In genomic region chr3:112822116-112823055, GRCh38 we compare ENCODE assay signal across 31 cellular contexts. TPM values are rescaled to one million over a fixed set of nuclear protein-coding genes. Genes with fewer than 3 reads are reported as not detected.
DNase-seq lines count a peak whose midpoint lies in the region; ATAC-seq, FAIRE-seq and TF ChIP-seq lines count a peak whose summit lies in the region.
"Had no signal": no experiment of that assay in that cellular context is flagged by ENCODE, and none has a peak within 500 bp of the region (broad histone marks: within the 10 kb centered on the region; RNA-seq: fewer than 3 reads in every experiment).

No MANE protein-coding gene starts in this region.

- H3K4me1 ChIP-seq in K562 (replicated peaks in 1 of 2; ENCODE audit: control insufficient read depth in 2 of 2, insufficient read depth in 2 of 2, low read length in 2 of 2) (no peaks in the 10 kb centered on the region), GM23248 (ENCODE audit: insufficient read depth) (peaks cover 13% of the 10 kb centered on the region; the same call in 1 of the 2 replicates), GM23338 (ENCODE audit: insufficient read depth) (no peaks in the 10 kb centered on the region; the same call in 1 of the 2 replicates)
- H3K4me1 ChIP-seq: ascending aorta, tibial artery had no signal

- no peak for ATAC-seq in K562
- ATAC-seq in left lobe of liver, result peak; percentile 44
- no peak for ATAC-seq in GM23338
- ATAC-seq: activated CD8-positive, alpha-beta memory T cell treated with anti-CD3 and anti-CD28 coated beads, Interleukin-2, amount 10 ng/mL, durations not matched to agents 7 days and 5 days; CD8-positive, alpha-beta T cell; right cardiac atrium; stimulated activated naive CD8-positive, alpha-beta T cell treated with anti-CD3 and anti-CD28 coated beads, Interleukin-15, amount 100 ng/mL, for 72 hours had no signal

- no peak for TF ChIP-seq EP300 in K562 (IDR thresholded peaks at IDR 0.05; ENCODE audit: low read length)

- no peak for TF ChIP-seq CTCF in AG10803 (conservative IDR thresholded peaks at IDR 0.05; ENCODE audit: low read length)
- no peak for TF ChIP-seq CTCF in K562 (IDR thresholded peaks at IDR 0.05 in 2 of 3, conservative IDR thresholded peaks at IDR 0.05 in 1 of 3; ENCODE audit: insufficient read depth in 2 of 3, low read depth in 1 of 3, low read length in 3 of 3)
- TF ChIP-seq CTCF in GM23338 (conservative IDR thresholded peaks at IDR 0.05; ENCODE audit: low read depth in 2 of 2), result no peak

- H3K9me2 ChIP-seq in GM23248 (ENCODE audit: insufficient read depth) (no peaks in the 10 kb centered on the region), GM23338 (ENCODE audit: insufficient read depth) (no peaks in the 10 kb centered on the region)

- H3K27me3 ChIP-seq in K562 (ENCODE audit: control insufficient read depth in 2 of 2, insufficient read depth in 2 of 2, low read length in 2 of 2) (no peaks in the 10 kb centered on the region), GM23248 (replicated peaks; ENCODE audit: insufficient read depth) (no peaks in the 10 kb centered on the region), GM23338 (ENCODE audit: insufficient read depth) (no peaks in the 10 kb centered on the region)
- H3K27me3 ChIP-seq: ascending aorta, SJSA1, tibial artery had no signal

- H2AFZ ChIP-seq in K562 (ENCODE audit: low read depth, low read length) (no peak overlapping the region), GM23248 (no peak overlapping the region), GM23338 (no peak overlapping the region)

- in situ Hi-C loops in K562 (cut with MboI) (no loop called here), GM23248 (cut with MboI) (no loop called here)

- no peak for FAIRE-seq in K562 (lab: Jason Lieb, UNC)
- FAIRE-seq in GM19239 (lab: Jason Lieb, UNC), result no peak
- FAIRE-seq: frontal cortex, GM12891, keratinocyte had no signal

- CTCF ChIA-PET in K562 (lab: Yijun Ruan, JAX; ENCODE audit: low intra/inter-chr PET ratio), result no interaction called here

- POLR2A ChIA-PET in K562 (lab: Yijun Ruan, JAX), result no interaction called here

- H3K27ac ChIP-seq in K562 (ENCODE audit: extremely low read depth, low read depth, low read length) (no peak overlapping the region), GM23248 (no peak overlapping the region), GM23338 (ENCODE audit: low read depth) (no peak overlapping the region)
- H3K27ac ChIP-seq: ascending aorta, KMS-11, SJSA1, tibial artery, VCaP had no signal

- intact Hi-C loops in K562 (cut with micrococcal nuclease), result no loop called here

- H3K9me3 Mint-ChIP-seq in GM23338, result peaks cover 4% of the 10 kb centered on the region; the same call in 1 of the 3 replicates
- H3K9me3 Mint-ChIP-seq: activated naive CD4-positive, alpha-beta T cell treated with anti-CD3 and anti-CD28 coated beads, Interleukin-2, amount 50 U/mL, for 24 hours; CD8-positive, alpha-beta T cell; stimulated activated naive CD8-positive, alpha-beta T cell treated with anti-CD3 and anti-CD28 coated beads, Interleukin-15, amount 100 ng/mL, for 72 hours had no signal

- TF ChIP-seq POLR2A in K562 (conservative IDR thresholded peaks at IDR 0.05), result no peak

- H3K79me2 ChIP-seq in K562 (ENCODE audit: control insufficient read depth, insufficient read depth, low read length), result no peaks in the 10 kb centered on the region
- H3K79me2 ChIP-seq in GM23248 (ENCODE audit: insufficient read depth), result no peaks in the 10 kb centered on the region
- no peaks in the 10 kb centered on the region for H3K79me2 ChIP-seq in GM23338 (replicated peaks; ENCODE audit: insufficient read depth)

- H3K9me3 ChIP-seq in K562 (replicated peaks; ENCODE audit: control insufficient read depth, insufficient read depth, low read depth, low read length), result 0 out of 2 replicates have a peak, but pooled peaks cover 2% of the 10 kb centered on the region
- no peaks in the 10 kb centered on the region for H3K9me3 ChIP-seq in GM23248 (ENCODE audit: low read depth)
- H3K9me3 ChIP-seq: ascending aorta, SJSA1, tibial artery had no signal

- no peak overlapping the region for H3K4me3 Mint-ChIP-seq in GM23338
- H3K4me3 Mint-ChIP-seq: activated CD4-positive, alpha-beta T cell treated with anti-CD3 and anti-CD28 coated beads, Interleukin-2, amount 10 ng/mL, durations not matched to agents 24 days and 14 days; activated CD8-positive, alpha-beta memory T cell treated with anti-CD3 and anti-CD28 coated beads, Interleukin-2, amount 10 ng/mL, durations not matched to agents 7 days and 5 days; activated naive CD4-positive, alpha-beta T cell treated with anti-CD3 and anti-CD28 coated beads, Interleukin-2, amount 50 U/mL, for 24 hours; CD8-positive, alpha-beta T cell; stimulated activated naive CD8-positive, alpha-beta T cell treated with anti-CD3 and anti-CD28 coated beads, Interleukin-15, amount 100 ng/mL, for 72 hours had no signal

- no peaks in the 10 kb centered on the region for H3K36me3 Mint-ChIP-seq in GM23338 (ENCODE audit: low read depth)
- H3K36me3 Mint-ChIP-seq: activated naive CD4-positive, alpha-beta T cell treated with anti-CD3 and anti-CD28 coated beads, Interleukin-2, amount 50 U/mL, for 24 hours; CD8-positive, alpha-beta T cell; naive B cell had no signal

- BruUV-seq in K562 (replicated peaks; lab: Mats Ljungman, UMichigan), result no TSS peak

- H3K4me3 ChIP-seq in AG10803 (ENCODE audit: low read length) (no peak overlapping the region), K562 (no peak overlapping the region), GM23248 (no peak overlapping the region), GM23338 (no peak overlapping the region)
- H3K4me3 ChIP-seq: ascending aorta, SJSA1, tibial artery had no signal

- no peak overlapping the region for H3K27ac Mint-ChIP-seq in GM23338
- H3K27ac Mint-ChIP-seq: activated CD4-positive, alpha-beta T cell treated with anti-CD3 and anti-CD28 coated beads, Interleukin-2, amount 10 ng/mL, durations not matched to agents 24 days and 14 days; activated CD8-positive, alpha-beta memory T cell treated with anti-CD3 and anti-CD28 coated beads, Interleukin-2, amount 10 ng/mL, durations not matched to agents 7 days and 5 days; activated naive CD4-positive, alpha-beta T cell treated with anti-CD3 and anti-CD28 coated beads, Interleukin-2, amount 50 U/mL, for 24 hours; CD8-positive, alpha-beta T cell; memory B cell; stimulated activated naive CD8-positive, alpha-beta T cell treated with anti-CD3 and anti-CD28 coated beads, Interleukin-15, amount 100 ng/mL, for 72 hours had no signal

- H3K27me3 Mint-ChIP-seq in GM23338 (ENCODE audit: insufficient read depth, low read depth, poor library complexity), result no peaks in the 10 kb centered on the region
- H3K27me3 Mint-ChIP-seq: activated naive CD4-positive, alpha-beta T cell treated with anti-CD3 and anti-CD28 coated beads, Interleukin-2, amount 50 U/mL, for 24 hours; memory B cell; naive B cell; stimulated activated naive CD8-positive, alpha-beta T cell treated with anti-CD3 and anti-CD28 coated beads, Interleukin-15, amount 100 ng/mL, for 72 hours had no signal

- no peaks in the 10 kb centered on the region for H3K4me1 Mint-ChIP-seq in GM23338
- H3K4me1 Mint-ChIP-seq: activated CD8-positive, alpha-beta memory T cell treated with anti-CD3 and anti-CD28 coated beads, Interleukin-2, amount 10 ng/mL, durations not matched to agents 7 days and 5 days; activated naive CD4-positive, alpha-beta T cell treated with anti-CD3 and anti-CD28 coated beads, Interleukin-2, amount 50 U/mL, for 24 hours; stimulated activated naive CD8-positive, alpha-beta T cell treated with anti-CD3 and anti-CD28 coated beads, Interleukin-15, amount 100 ng/mL, for 72 hours had no signal

- H3K4me2 ChIP-seq in K562 (ENCODE audit: insufficient read depth, low read length) (no peak overlapping the region), GM23248 (ENCODE audit: unreplicated experiment) (no peak overlapping the region), GM23338 (no peak overlapping the region)
- H3K4me2 ChIP-seq: KMS-11 had no signal

- TF ChIP-seq RAD21 in K562 (CRISPR knock-in tag; conservative IDR thresholded peaks at IDR 0.05 in 1 of 2, IDR thresholded peaks at IDR 0.05 in 1 of 2), result no peak

- H3K9ac ChIP-seq in K562 (ENCODE audit: insufficient read depth in 1 of 2, low read depth in 2 of 2, low read length in 2 of 2), result no peak overlapping the region
- H3K9ac ChIP-seq in GM23248, result no peak overlapping the region
- H3K9ac ChIP-seq: KMS-11 had no signal

- H3K9me1 ChIP-seq in K562 (ENCODE audit: control insufficient read depth, insufficient read depth, low read length), result no peaks in the 10 kb centered on the region

- H3F3A ChIP-seq in GM23248 (ENCODE audit: insufficient read depth) (peaks cover 15% of the 10 kb centered on the region), GM23338 (replicated peaks; ENCODE audit: low read depth) (no peaks in the 10 kb centered on the region)

- H3K36me3 ChIP-seq in K562 (ENCODE audit: control insufficient read depth, insufficient read depth, low read length) (no peaks in the 10 kb centered on the region), GM23248 (ENCODE audit: low read depth) (no peaks in the 10 kb centered on the region), GM23338 (ENCODE audit: insufficient read depth) (no peaks in the 10 kb centered on the region)
- H3K36me3 ChIP-seq: ascending aorta, SJSA1, tibial artery had no signal

- H4K20me1 ChIP-seq in K562 (replicated peaks; ENCODE audit: control insufficient read depth, insufficient read depth, low read length), result no peaks in the 10 kb centered on the region
- no peaks in the 10 kb centered on the region for H4K20me1 ChIP-seq in GM23248 (ENCODE audit: insufficient read depth)
- no peaks in the 10 kb centered on the region for H4K20me1 ChIP-seq in GM23338 (replicated peaks; ENCODE audit: insufficient read depth)

- DNase-seq in AG10803 (ENCODE audit: low read depth), result peak; percentile 34
- DNase-seq in HT-29 (ENCODE audit: low spot score), result peak; percentile 18
- DNase-seq in K562 (ENCODE audit: extremely low read depth in 1 of 4, low spot score in 3 of 4), result no peak
- no peak for DNase-seq in left lobe of liver (ENCODE audit: low spot score)
- no peak for DNase-seq in GM23248
- DNase-seq in GM19239 (ENCODE audit: insufficient read length, low spot score), result no peak
- DNase-seq in NCI-H1436 treated with DMSO at 0.1 percent for 48 hours (lab: John Stamatoyannopoulos, UW), result no peak
- no peak for DNase-seq in GM23338 (ENCODE audit: low spot score)
- DNase-seq: activated CD4-positive, alpha-beta T cell treated with anti-CD3 and anti-CD28 coated beads, Interleukin-2, amount 10 ng/mL, durations not matched to agents 24 days and 14 days; activated CD8-positive, alpha-beta memory T cell treated with anti-CD3 and anti-CD28 coated beads, Interleukin-2, amount 10 ng/mL, durations not matched to agents 7 days and 5 days; CD8-positive, alpha-beta T cell; DMS79; erythroblast; naive B cell; NCI-H1092 treated with DMSO at 0.1 percent for 48 hours; NCI-H2029 treated with DMSO at 0.1 percent for 48 hours; NCI-H510A; right cardiac atrium; stimulated activated naive CD8-positive, alpha-beta T cell treated with anti-CD3 and anti-CD28 coated beads, Interleukin-15, amount 100 ng/mL, for 72 hours; tibial artery had no signal

- WGBS in K562 (ENCODE audit: insufficient coverage, low coverage, missing lambda C conversion rate), result 52% methylated on average over 3 of the region's 3 CpGs
- WGBS in GM23248 (ENCODE audit: low coverage in 1 of 2, low lambda C conversion rate in 2 of 2, missing lambda C conversion rate in 2 of 2), 2 experiments, result 70 to 71% methylated on average over 3 of the region's 3 CpGs

RNA-seq across cellular contexts. Expression of gene CD200R1L, which starts 24.3 kb away (rescaled TPM):
- not detected in 2 replicates for total RNA-seq in HT-29 (2014; rRNA removed; shearing (Covaris generic))
- not detected in 2 replicates for total RNA-seq in K562 (2011; cell fraction: chromatin; rRNA removed; ENCODE audit: low replicate concordance)
- not detected in 2 replicates for total RNA-seq in K562 (2011; cell fraction: nucleolus; rRNA removed)
- total RNA-seq in K562 (2011; cell fraction: nucleoplasm; rRNA removed), result not detected in 2 replicates
- total RNA-seq in K562 (2014; rRNA removed) (not detected in 2 replicates), K562 (2014; rRNA removed; fragmentation: Illumina TruSeq; extraction: Trizol) (not detected in 2 replicates), K562 (2015; rRNA removed; fragmentation: Illumina TruSeq; extraction: Trizol) (not detected in 2 replicates), K562 (2021) (not detected in 2 replicates), left lobe of liver (not detected)
- polyA plus RNA-seq in K562 (2011; rRNA removed) (not detected in 2 replicates), K562 (2014; fragmentation: Illumina TruSeq; extraction: Trizol) (not detected in 2 replicates), K562 (2014; fragmentation: Nextera tagmentation; extraction: Ambion mirVana) (not detected), K562 (2014; rRNA removed) (not detected in 2 replicates), GM23248 (2016; fragmentation: Nextera tagmentation; extraction: Ambion mirVana) (not detected in 2 replicates), GM23338 (2016; fragmentation: Nextera tagmentation; extraction: Ambion mirVana) (not detected in 2 replicates)
- polyA plus RNA-seq in K562 (2011; cell fraction: cytosol; rRNA removed), result not detected in 2 replicates
- polyA plus RNA-seq in K562 (2011; cell fraction: nucleus; rRNA removed), result not detected in 2 replicates
- polyA plus RNA-seq in K562 (2012), result 0.10 TPM in 1 of 2 replicates, not detected in the other
- polyA minus RNA-seq in K562 (2011; rRNA and poly(A)+ RNA removed), result not detected in 2 replicates
- not detected in 2 replicates for polyA minus RNA-seq in K562 (2011; cell fraction: cytosol; rRNA and poly(A)+ RNA removed)
- polyA minus RNA-seq in K562 (2011; cell fraction: nucleus; rRNA and poly(A)+ RNA removed), result not detected in 2 replicates
- not detected in 2 replicates for total RNA-seq in GM23248 (2014; rRNA removed; shearing (Covaris generic))
- total RNA-seq in GM23338 (2014; rRNA removed; shearing (Covaris generic)), result not detected in 2 replicates
- total RNA-seq: activated CD4-positive, alpha-beta T cell treated with anti-CD3 and anti-CD28 coated beads, Interleukin-2, amount 10 ng/mL, durations not matched to agents 24 days and 14 days; activated CD8-positive, alpha-beta memory T cell treated with anti-CD3 and anti-CD28 coated beads, Interleukin-2, amount 10 ng/mL, durations not matched to agents 7 days and 5 days; ascending aorta; CD8-positive, alpha-beta T cell; frontal cortex; omental fat pad; right cardiac atrium; SJSA1; T-helper 2 cell treated with Interferon-gamma antibody and Interleukin-4, amounts not matched to agents 100 ng/mL and 5 ng/mL, for 36 hours had no signal
- polyA plus RNA-seq: keratinocyte, right cardiac atrium had no signal

Comparison
In these comparisons a context has a peak if more than half of its experiments do, and no peak if none do; other contexts are left out.
1. DNase-seq: peak in AG10803 (single experiment) and HT-29 (single experiment); none in K562 (0 of 4), left lobe of liver (single experiment), GM23248 (single experiment), GM19239 (single experiment), NCI-H1436 treated with DMSO at 0.1 percent for 48 hours (single experiment) and GM23338 (single experiment).